In the genomic region with DNA sequence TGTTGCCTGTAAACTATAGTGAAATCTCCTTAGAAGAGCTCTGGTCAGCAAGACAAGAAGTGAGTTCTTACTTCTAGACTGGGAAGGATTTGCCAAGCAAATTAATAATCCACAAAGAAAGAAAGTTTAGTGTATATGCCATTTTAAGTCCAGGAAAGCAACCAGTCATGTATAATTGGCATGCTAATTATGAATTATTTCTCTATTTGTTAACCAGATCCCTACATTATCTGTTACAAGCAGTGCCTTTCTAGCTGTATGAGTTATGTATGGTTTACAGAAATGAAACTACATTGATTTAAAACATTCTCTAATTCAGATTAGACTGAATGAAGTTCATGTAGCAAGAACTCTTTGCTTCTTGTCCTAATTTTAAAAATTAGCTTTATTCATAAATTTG, we compare ENCODE assay signal across 3 cellular contexts.
"Had no signal": no experiment of that assay in that cellular context is flagged by ENCODE, and none has a peak within 500 bp of the region (broad histone marks: within the 10 kb centered on the region; RNA-seq: fewer than 3 reads in every experiment).

No MANE protein-coding gene starts in this region.

- H3K4me3 ChIP-seq: GM23248 had no signal

- H3K9me3 Mint-ChIP-seq: H9 had no signal

- H3K4me3 Mint-ChIP-seq: H9 had no signal

- H3K27ac ChIP-seq: GM23248 had no signal

- DNase-seq: GOT3, H9 had no signal
